In the genomic region with DNA sequence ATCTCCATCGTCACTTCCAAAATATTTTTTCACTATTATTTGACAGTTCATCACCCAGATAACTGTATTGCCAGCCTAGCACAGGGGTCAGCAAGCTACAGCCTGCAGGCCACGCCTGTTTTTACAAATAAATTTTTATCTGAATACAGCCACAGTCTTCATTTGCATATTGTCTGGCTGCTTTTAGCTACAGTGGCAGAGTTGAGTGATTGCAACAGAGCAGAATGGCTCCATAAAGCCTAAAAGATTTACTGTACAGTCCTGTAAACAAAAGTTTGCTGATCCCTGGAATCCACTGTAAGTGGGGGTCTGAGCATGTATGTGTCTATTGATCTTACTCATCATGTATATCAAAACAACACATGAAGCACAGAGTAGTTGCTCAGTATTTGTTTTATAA, we compare ENCODE assay signal across 18 cellular contexts. TPM values are rescaled to one million over a fixed set of nuclear protein-coding genes. Genes with fewer than 3 reads are reported as not detected.
DNase-seq lines count a peak whose midpoint lies in the region; ATAC-seq and TF ChIP-seq lines count a peak whose summit lies in the region.
"Had no signal": no experiment of that assay in that cellular context is flagged by ENCODE, and none has a peak within 500 bp of the region (broad histone marks: within the 10 kb centered on the region; RNA-seq: fewer than 3 reads in every experiment).

No MANE protein-coding gene starts in this region.

- intact Hi-C loops in left lung (cut with DNase I): no loop called here

- H3K27me3 Mint-ChIP-seq in stimulated activated naive B cell treated with anti-CD40 and anti-IgM and Interleukin-4, amounts not matched to agents 10 μg/mL and 1 μg/mL and 100 μg/mL, for 72 hours: no peaks in the 10 kb centered on the region
- H3K27me3 Mint-ChIP-seq: naive B cell; stimulated activated naive CD8-positive, alpha-beta T cell treated with anti-CD3 and anti-CD28 coated beads, Interleukin-15, amount 100 ng/mL, for 72 hours had no signal

- no peak overlapping the region for H3K27ac Mint-ChIP-seq in stimulated activated naive B cell treated with anti-CD40 and anti-IgM and Interleukin-4, amounts not matched to agents 10 μg/mL and 1 μg/mL and 100 μg/mL, for 72 hours
- H3K27ac Mint-ChIP-seq: naive B cell; stimulated activated naive CD8-positive, alpha-beta T cell treated with anti-CD3 and anti-CD28 coated beads, Interleukin-15, amount 100 ng/mL, for 72 hours had no signal

- no peak for TF ChIP-seq CTCF in left lung (IDR thresholded peaks at IDR 0.05)

- H3K9me3 ChIP-seq in left lung: no peaks in the 10 kb centered on the region

- H3K9me3 Mint-ChIP-seq in stimulated activated naive B cell treated with anti-CD40 and anti-IgM and Interleukin-4, amounts not matched to agents 10 μg/mL and 1 μg/mL and 100 μg/mL, for 72 hours: no peaks in the 10 kb centered on the region
- H3K9me3 Mint-ChIP-seq: naive B cell; stimulated activated naive CD8-positive, alpha-beta T cell treated with anti-CD3 and anti-CD28 coated beads, Interleukin-15, amount 100 ng/mL, for 72 hours had no signal

- peak overlapping the region in 1 of 2 donors; percentile 57 for H3K27ac ChIP-seq in left lung
- H3K27ac ChIP-seq: HL-60, KMS-11 had no signal

- H3K27me3 ChIP-seq in left lung: no peaks in the 10 kb centered on the region

- H3K36me3 Mint-ChIP-seq in stimulated activated naive B cell treated with anti-CD40 and anti-IgM and Interleukin-4, amounts not matched to agents 10 μg/mL and 1 μg/mL and 100 μg/mL, for 72 hours: no peaks in the 10 kb centered on the region
- H3K36me3 Mint-ChIP-seq: naive B cell had no signal

- no peaks in the 10 kb centered on the region for H3K4me1 Mint-ChIP-seq in stimulated activated naive B cell treated with anti-CD40 and anti-IgM and Interleukin-4, amounts not matched to agents 10 μg/mL and 1 μg/mL and 100 μg/mL, for 72 hours
- H3K4me1 Mint-ChIP-seq: naive B cell; stimulated activated naive CD8-positive, alpha-beta T cell treated with anti-CD3 and anti-CD28 coated beads, Interleukin-15, amount 100 ng/mL, for 72 hours had no signal

- no peak overlapping the region for H3K4me3 Mint-ChIP-seq in stimulated activated naive B cell treated with anti-CD40 and anti-IgM and Interleukin-4, amounts not matched to agents 10 μg/mL and 1 μg/mL and 100 μg/mL, for 72 hours
- H3K4me3 Mint-ChIP-seq: naive B cell; stimulated activated naive CD8-positive, alpha-beta T cell treated with anti-CD3 and anti-CD28 coated beads, Interleukin-15, amount 100 ng/mL, for 72 hours had no signal

- peak; percentile 19 for ATAC-seq in left lung
- ATAC-seq in stimulated activated naive B cell treated with anti-CD40 and anti-IgM and Interleukin-4, amounts not matched to agents 10 μg/mL and 1 μg/mL and 100 μg/mL, for 72 hours (replicated peaks): no peak
- ATAC-seq: activated CD4-positive, CD25-positive, alpha-beta regulatory T cell treated with anti-CD3 and anti-CD28 coated beads, Interleukin-2, amount 50 U/mL, for 24 hours; Panc1; stimulated activated naive CD8-positive, alpha-beta T cell treated with anti-CD3 and anti-CD28 coated beads, Interleukin-15, amount 100 ng/mL, for 72 hours had no signal

- DNase-seq in EH (ENCODE audit: low read depth) (peak; percentile 32), NAMALWA (ENCODE audit: low spot score) (peak; percentile 56), amniotic epithelial cell (ENCODE audit: low read depth) (peak; percentile 79), left lung (no peak), NCI-H2029 treated with DMSO at 0.1 percent for 48 hours (lab: John Stamatoyannopoulos, UW) (no peak), hepatic stellate cell (ENCODE audit: low spot score) (no peak)
- no peak for DNase-seq in stimulated activated naive B cell treated with anti-CD40 and anti-IgM and Interleukin-4, amounts not matched to agents 10 μg/mL and 1 μg/mL and 100 μg/mL, for 72 hours
- no peak for DNase-seq in activated CD4-positive, alpha-beta T cell treated with anti-CD3 and anti-CD28 coated beads for 48 hours
- DNase-seq: naive B cell; NCI-H1694; NCI-H446 treated with DMSO at 0.1 percent for 48 hours; stimulated activated CD4-positive, alpha-beta T cell treated with anti-CD3 and anti-CD28 coated beads, Interleukin-12 subunit alpha, Interleukin-12 subunit beta, amount 100 ng/mL, for 4 hours; stimulated activated naive CD8-positive, alpha-beta T cell treated with anti-CD3 and anti-CD28 coated beads, Interleukin-15, amount 100 ng/mL, for 72 hours; T-helper 1 cell had no signal

- H3K4me1 ChIP-seq in left lung: peaks cover 0 to 3% of the 10 kb centered on the region in 2 donors

- H3K36me3 ChIP-seq in left lung: no peaks in the 10 kb centered on the region

- no peak overlapping the region for H3K4me3 ChIP-seq in left lung

RNA-seq across cellular contexts. Expression of gene GNAI1, which starts 45.9 kb away (rescaled TPM):
- 10 to 100 TPM; 27.3 to 32.4 TPM for total RNA-seq in left lung

Comparison
In these comparisons a context has a peak if more than half of its experiments do, and no peak if none do; other contexts are left out.
1. DNase-seq: peak in EH (single experiment), NAMALWA (single experiment) and amniotic epithelial cell (single experiment); none in left lung (0 of 2), NCI-H2029 treated with DMSO at 0.1 percent for 48 hours (single experiment), hepatic stellate cell (single experiment), stimulated activated naive B cell treated with anti-CD40 and anti-IgM and Interleukin-4, amounts not matched to agents 10 μg/mL and 1 μg/mL and 100 μg/mL, for 72 hours (single experiment) and activated CD4-positive, alpha-beta T cell treated with anti-CD3 and anti-CD28 coated beads for 48 hours (single experiment).